1 cellular context compared by ENCODE assay signal in genomic region chr1:26111530-26112406, GRCh38.
A peak's percentile ranks its signal among the peaks of the same experiment; 100 is the strongest.
TF ChIP-seq lines count a peak whose summit lies in the region.

TSS of gene PDIK1L (plus strand) at chr1:26111824. CDS start at chr1:26114309, 2,485 bp downstream.

TF ChIP-seq in SK-N-SH, 30 proteins besides CTCF, POLR2A, EP300 and RAD21 (continued from another document):
- TF ChIP-seq ZBTB33 (IDR thresholded peaks at IDR 0.05; ENCODE audit: borderline replicate concordance, low read depth) (no peak), GATA2 (CRISPR knock-in tag; IDR thresholded peaks at IDR 0.05) (no peak), ELF1 (IDR thresholded peaks at IDR 0.05) (no peak), SMC3 (IDR thresholded peaks at IDR 0.05; ENCODE audit: low read depth, low read length) (no peak), CHD2 (IDR thresholded peaks at IDR 0.05; ENCODE audit: low read length, partially characterized antibody) (peak; percentile 65), GABPA (IDR thresholded peaks at IDR 0.05; ENCODE audit: low read depth) (no peak), FOXM1 (IDR thresholded peaks at IDR 0.05; ENCODE audit: low read depth) (no peak), JUND (IDR thresholded peaks at IDR 0.05) (no peak)
- TF ChIP-seq, protein P1, sequence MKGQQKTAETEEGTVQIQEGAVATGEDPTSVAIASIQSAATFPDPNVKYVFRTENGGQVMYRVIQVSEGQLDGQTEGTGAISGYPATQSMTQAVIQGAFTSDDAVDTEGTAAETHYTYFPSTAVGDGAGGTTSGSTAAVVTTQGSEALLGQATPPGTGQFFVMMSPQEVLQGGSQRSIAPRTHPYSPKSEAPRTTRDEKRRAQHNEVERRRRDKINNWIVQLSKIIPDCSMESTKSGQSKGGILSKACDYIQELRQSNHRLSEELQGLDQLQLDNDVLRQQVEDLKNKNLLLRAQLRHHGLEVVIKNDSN (IDR thresholded peaks at IDR 0.05; ENCODE audit: borderline replicate concordance, low read depth), result peak; percentile 61
- TF ChIP-seq, protein P2, sequence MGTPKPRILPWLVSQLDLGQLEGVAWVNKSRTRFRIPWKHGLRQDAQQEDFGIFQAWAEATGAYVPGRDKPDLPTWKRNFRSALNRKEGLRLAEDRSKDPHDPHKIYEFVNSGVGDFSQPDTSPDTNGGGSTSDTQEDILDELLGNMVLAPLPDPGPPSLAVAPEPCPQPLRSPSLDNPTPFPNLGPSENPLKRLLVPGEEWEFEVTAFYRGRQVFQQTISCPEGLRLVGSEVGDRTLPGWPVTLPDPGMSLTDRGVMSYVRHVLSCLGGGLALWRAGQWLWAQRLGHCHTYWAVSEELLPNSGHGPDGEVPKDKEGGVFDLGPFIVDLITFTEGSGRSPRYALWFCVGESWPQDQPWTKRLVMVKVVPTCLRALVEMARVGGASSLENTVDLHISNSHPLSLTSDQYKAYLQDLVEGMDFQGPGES (IDR thresholded peaks at IDR 0.05; ENCODE audit: low read depth, low read length), result no peak; the same call in 1 of the 2 replicates
- TF ChIP-seq, protein P3, sequence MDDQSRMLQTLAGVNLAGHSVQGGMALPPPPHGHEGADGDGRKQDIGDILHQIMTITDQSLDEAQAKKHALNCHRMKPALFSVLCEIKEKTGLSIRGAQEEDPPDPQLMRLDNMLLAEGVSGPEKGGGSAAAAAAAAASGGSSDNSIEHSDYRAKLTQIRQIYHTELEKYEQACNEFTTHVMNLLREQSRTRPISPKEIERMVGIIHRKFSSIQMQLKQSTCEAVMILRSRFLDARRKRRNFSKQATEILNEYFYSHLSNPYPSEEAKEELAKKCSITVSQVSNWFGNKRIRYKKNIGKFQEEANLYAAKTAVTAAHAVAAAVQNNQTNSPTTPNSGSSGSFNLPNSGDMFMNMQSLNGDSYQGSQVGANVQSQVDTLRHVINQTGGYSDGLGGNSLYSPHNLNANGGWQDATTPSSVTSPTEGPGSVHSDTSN (IDR thresholded peaks at IDR 0.05), result no peak
